23 cellular contexts compared by ENCODE assay signal in the genomic region with DNA sequence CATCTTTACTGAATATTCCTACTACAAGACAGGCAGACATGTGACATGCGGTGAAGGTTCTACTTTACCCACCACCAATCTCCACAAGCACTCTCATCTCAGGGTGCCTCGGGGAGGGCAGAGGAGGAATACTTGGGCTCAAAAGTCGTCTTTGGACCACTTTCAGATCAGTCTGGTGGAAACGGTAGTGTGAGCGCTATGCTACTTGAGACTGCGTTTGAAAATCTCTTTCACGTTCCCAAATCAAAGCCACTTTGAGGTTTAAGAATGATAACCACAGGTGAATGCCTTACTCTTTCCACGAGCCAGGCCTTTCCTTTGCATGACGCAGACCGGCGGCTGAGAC. TPM values are rescaled to one million over a fixed set of nuclear protein-coding genes. Genes with fewer than 3 reads are reported as not detected.
DNase-seq lines count a peak whose midpoint lies in the region; ATAC-seq and TF ChIP-seq lines count a peak whose summit lies in the region.
"Had no signal": no experiment of that assay in that cellular context is flagged by ENCODE, and none has a peak within 500 bp of the region (broad histone marks: within the 10 kb centered on the region; RNA-seq: fewer than 3 reads in every experiment).

No MANE protein-coding gene starts in this region.

- H3K27ac Mint-ChIP-seq in T-helper 1 cell treated with Interleukin-12 subunit alpha and Interleukin-12 subunit beta and Interleukin-4 antibody, amounts not matched to agents 30 μg/mL and 1 μg/mL, for 36 hours = peak overlapping the region; percentile 79
- no peak overlapping the region for H3K27ac Mint-ChIP-seq in WTC11
- H3K27ac Mint-ChIP-seq in naive B cell = peak overlapping the region in 4 of 6 donors; percentile 49 to 92 (median 69)
- H3K27ac Mint-ChIP-seq: CD4-positive, CD25-positive, alpha-beta regulatory T cell; stimulated activated effector memory CD8-positive, alpha-beta T cell treated with anti-CD3 and anti-CD28 coated beads, Interleukin-12 subunit alpha, Interleukin-12 subunit beta, amount 100 ng/mL, for 72 hours had no signal

- peaks cover 6% of the 10 kb centered on the region for H3K4me1 Mint-ChIP-seq in T-helper 1 cell treated with Interleukin-12 subunit alpha and Interleukin-12 subunit beta and Interleukin-4 antibody, amounts not matched to agents 30 μg/mL and 1 μg/mL, for 36 hours (ENCODE audit: low read depth)
- H3K4me1 Mint-ChIP-seq in WTC11 (peaks cover 50% of the 10 kb centered on the region), naive B cell (peaks cover 0 to 18% (median 8%) of the 10 kb centered on the region in 3 donors)

- POLR2A ChIA-PET in WTC11 (lab: Charles Lee) = no interaction called here

- DNase-seq in T-helper 1 cell = no peak
- DNase-seq in DMS79 (lab: John Stamatoyannopoulos, UW) = peak; percentile 32
- no peak for DNase-seq in WTC11 (ENCODE audit: low spot score)
- DNase-seq in naive B cell = no peak
- DNase-seq: activated effector memory CD4-positive, alpha-beta T cell treated with anti-CD3 and anti-CD28 coated beads, Interleukin-2, amount 50 U/mL, for 16 hours; body of pancreas; CD4-positive, CD25-positive, alpha-beta regulatory T cell; EL; erythroblast; GM23248; NCI-H226; Right ventricle myocardium superior; small intestine; T-helper 9 cell; upper lobe of right lung had no signal

- H3K36me3 Mint-ChIP-seq in T-helper 1 cell treated with Interleukin-12 subunit alpha and Interleukin-12 subunit beta and Interleukin-4 antibody, amounts not matched to agents 30 μg/mL and 1 μg/mL, for 36 hours (ENCODE audit: low read depth) = peaks cover 4% of the 10 kb centered on the region
- no peaks in the 10 kb centered on the region for H3K36me3 Mint-ChIP-seq in WTC11
- peaks cover 15% of the 10 kb centered on the region in 2 donors for H3K36me3 Mint-ChIP-seq in naive B cell

- ATAC-seq in WTC11 (no peak), naive B cell (ENCODE audit: low read depth in 2 of 2) (no peak), GM21360 (IDR thresholded peaks at IDR 0.05; ENCODE audit: unreplicated experiment) (no peak), HG03342 (IDR thresholded peaks at IDR 0.05; ENCODE audit: unreplicated experiment) (no peak), HG03565 (IDR thresholded peaks at IDR 0.05; ENCODE audit: unreplicated experiment) (no peak)
- ATAC-seq: A549; body of pancreas; HepG2; stimulated activated effector memory CD8-positive, alpha-beta T cell treated with anti-CD3 and anti-CD28 coated beads, Interleukin-12 subunit alpha, Interleukin-12 subunit beta, amount 100 ng/mL, for 72 hours had no signal

- CTCF ChIA-PET in WTC11 (lab: Charles Lee) = interaction anchor here (1.2 to 2.3 kb wide), 3 partner anchors 185 to 591 kb away, joined by 3 to 11 read pairs (median 4); no protein-coding TSS in a partner anchor

- H3K27me3 Mint-ChIP-seq in T-helper 1 cell treated with Interleukin-12 subunit alpha and Interleukin-12 subunit beta and Interleukin-4 antibody, amounts not matched to agents 30 μg/mL and 1 μg/mL, for 36 hours (ENCODE audit: low read depth) = peaks cover 67% of the 10 kb centered on the region
- H3K27me3 Mint-ChIP-seq in WTC11 (ENCODE audit: low read depth) = peaks cover 87% of the 10 kb centered on the region
- peaks cover 39 to 70% (median 66%) of the 10 kb centered on the region in 3 donors for H3K27me3 Mint-ChIP-seq in naive B cell

- H3K9me3 Mint-ChIP-seq in T-helper 1 cell treated with Interleukin-12 subunit alpha and Interleukin-12 subunit beta and Interleukin-4 antibody, amounts not matched to agents 30 μg/mL and 1 μg/mL, for 36 hours = peaks cover 10% of the 10 kb centered on the region
- H3K9me3 Mint-ChIP-seq in WTC11 (no peaks in the 10 kb centered on the region), naive B cell (peaks cover 0 to 35% (median 8%) of the 10 kb centered on the region in 7 donors)
- H3K9me3 Mint-ChIP-seq: stimulated activated effector memory CD8-positive, alpha-beta T cell treated with anti-CD3 and anti-CD28 coated beads, Interleukin-12 subunit alpha, Interleukin-12 subunit beta, amount 100 ng/mL, for 72 hours had no signal

- TF ChIP-seq CTCF in WTC11 (IDR thresholded peaks at IDR 0.05) = no peak

- no peak overlapping the region for H3K4me3 Mint-ChIP-seq in T-helper 1 cell treated with Interleukin-12 subunit alpha and Interleukin-12 subunit beta and Interleukin-4 antibody, amounts not matched to agents 30 μg/mL and 1 μg/mL, for 36 hours
- peak overlapping the region; percentile 67 for H3K4me3 Mint-ChIP-seq in WTC11
- H3K4me3 Mint-ChIP-seq in naive B cell = peak overlapping the region in 7 of 8 donors; percentile 30 to 75 (median 61)
- H3K4me3 Mint-ChIP-seq: stimulated activated effector memory CD8-positive, alpha-beta T cell treated with anti-CD3 and anti-CD28 coated beads, Interleukin-12 subunit alpha, Interleukin-12 subunit beta, amount 100 ng/mL, for 72 hours had no signal

TF ChIP-seq in WTC11, 78 proteins besides CTCF, POLR2A, EP300 and RAD21 (continues in another document):
- TF ChIP-seq MYBL2 (CRISPR knock-in tag; IDR thresholded peaks at IDR 0.05) = no peak
- TF ChIP-seq AR (CRISPR knock-in tag; IDR thresholded peaks at IDR 0.05) = no peak
- no peak for TF ChIP-seq RELA (CRISPR knock-in tag; IDR thresholded peaks at IDR 0.05; ENCODE audit: borderline replicate concordance)
- TF ChIP-seq MLX (CRISPR knock-in tag; IDR thresholded peaks at IDR 0.05) = no peak
- TF ChIP-seq ESRRA (CRISPR knock-in tag; IDR thresholded peaks at IDR 0.05; ENCODE audit: borderline replicate concordance) = no peak
- TF ChIP-seq PRRX2 (CRISPR knock-in tag; IDR thresholded peaks at IDR 0.05) = no peak
- TF ChIP-seq CREM (CRISPR knock-in tag; IDR thresholded peaks at IDR 0.05) = no peak
- no peak for TF ChIP-seq NFATC4 (CRISPR knock-in tag; IDR thresholded peaks at IDR 0.05)
- TF ChIP-seq, protein P1, sequence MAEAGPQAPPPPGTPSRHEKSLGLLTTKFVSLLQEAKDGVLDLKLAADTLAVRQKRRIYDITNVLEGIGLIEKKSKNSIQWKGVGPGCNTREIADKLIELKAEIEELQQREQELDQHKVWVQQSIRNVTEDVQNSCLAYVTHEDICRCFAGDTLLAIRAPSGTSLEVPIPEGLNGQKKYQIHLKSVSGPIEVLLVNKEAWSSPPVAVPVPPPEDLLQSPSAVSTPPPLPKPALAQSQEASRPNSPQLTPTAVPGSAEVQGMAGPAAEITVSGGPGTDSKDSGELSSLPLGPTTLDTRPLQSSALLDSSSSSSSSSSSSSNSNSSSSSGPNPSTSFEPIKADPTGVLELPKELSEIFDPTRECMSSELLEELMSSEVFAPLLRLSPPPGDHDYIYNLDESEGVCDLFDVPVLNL (CRISPR knock-in tag; IDR thresholded peaks at IDR 0.05; ENCODE audit: borderline replicate concordance, low read depth) = no peak
- TF ChIP-seq SOX15 (CRISPR knock-in tag; IDR thresholded peaks at IDR 0.05) = no peak
- no peak for TF ChIP-seq ZSCAN18 (CRISPR knock-in tag; IDR thresholded peaks at IDR 0.05)
- TF ChIP-seq GRHL2 (CRISPR knock-in tag; IDR thresholded peaks at IDR 0.05; ENCODE audit: insufficient replicate concordance, severe bottlenecking) = no peak
- TF ChIP-seq TEAD4 (CRISPR knock-in tag; IDR thresholded peaks at IDR 0.05) = no peak

RNA-seq across cellular contexts. Expression of gene SOX1, which starts 1.5 kb away (rescaled TPM):
- 0.15 to 0.25 TPM (median 0.18 TPM) in 3 replicates for total RNA-seq in WTC11 (2021)
- not detected for polyA plus RNA-seq in naive B cell (ENCODE audit: low read depth in 6 of 6)
- total RNA-seq: body of pancreas; CD4-positive, CD25-positive, alpha-beta regulatory T cell; GM23248; HepG2; kidney epithelial cell; Right ventricle myocardium superior; upper lobe of right lung had no signal
- polyA plus RNA-seq: A549; CD4-positive, CD25-positive, alpha-beta regulatory T cell; GM23248; HepG2 had no signal
